16 cellular contexts compared by ENCODE assay signal in the genomic region with DNA sequence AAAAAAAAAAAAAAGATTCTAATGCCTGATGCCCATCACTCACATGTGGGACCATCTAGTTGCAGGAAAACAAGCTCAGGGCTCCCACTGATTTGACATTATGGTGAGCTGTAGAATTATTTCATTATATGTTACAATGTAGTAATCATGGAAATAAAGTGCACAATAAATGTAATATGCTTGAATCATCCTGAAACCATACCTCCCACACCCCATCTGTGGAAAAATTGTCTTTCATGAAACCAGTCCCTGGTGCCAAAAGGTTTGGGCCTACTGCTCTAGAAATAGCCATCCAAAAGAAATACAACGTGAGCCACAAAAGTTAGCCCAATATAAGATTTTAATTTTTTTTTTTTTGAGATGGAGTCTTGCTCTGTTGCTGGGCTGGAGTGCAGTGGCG.
DNase-seq lines count a peak whose midpoint lies in the region; ATAC-seq and TF ChIP-seq lines count a peak whose summit lies in the region.
"Had no signal": no experiment of that assay in that cellular context is flagged by ENCODE, and none has a peak within 500 bp of the region (broad histone marks: within the 10 kb centered on the region; RNA-seq: fewer than 3 reads in every experiment).

No MANE protein-coding gene starts in this region.

- ATAC-seq in stimulated activated naive CD8-positive, alpha-beta T cell treated with anti-CD3 and anti-CD28 coated beads, Interleukin-15, Interleukin-2, amounts not matched to agents 100 U/mL and 50 U/mL, for 24 hours: peak; percentile 37
- no peak for ATAC-seq in stimulated activated naive CD8-positive, alpha-beta T cell treated with anti-CD3 and anti-CD28 coated beads, Interleukin-15, amount 100 ng/mL, for 72 hours
- no peak for ATAC-seq in thoracic aorta (ENCODE audit: insufficient number of reproducible peaks, low FRiP score, low read depth)
- ATAC-seq: GM23338 had no signal

- no peak overlapping the region for H3K4me3 ChIP-seq in fibroblast of the aortic adventitia (ENCODE audit: low read depth, low read length)
- H3K4me3 ChIP-seq in thoracic aorta: no peak overlapping the region
- H3K4me3 ChIP-seq: BLaER1, GM23338 had no signal

- peak overlapping the region; percentile 45 to 74 for H3K27ac ChIP-seq in thoracic aorta
- H3K27ac ChIP-seq: BLaER1 had no signal

- DNase-seq in stimulated activated naive CD8-positive, alpha-beta T cell treated with anti-CD3 and anti-CD28 coated beads, Interleukin-15, Interleukin-2, amounts not matched to agents 100 U/mL and 50 U/mL, for 24 hours: no peak
- no peak for DNase-seq in stimulated activated naive CD8-positive, alpha-beta T cell treated with anti-CD3 and anti-CD28 coated beads, Interleukin-15, amount 100 ng/mL, for 72 hours
- DNase-seq in fibroblast of the aortic adventitia (ENCODE audit: low read depth): peak; percentile 49
- DNase-seq in thoracic aorta (ENCODE audit: low spot score): no peak
- DNase-seq in NCI-H1436 (lab: John Stamatoyannopoulos, UW): no peak
- DNase-seq in activated CD4-positive, alpha-beta T cell treated with anti-CD3 and anti-CD28 coated beads, Interleukin-2, amount 10 ng/mL, durations not matched to agents 7 days and 5 days: no peak
- DNase-seq in foreskin melanocyte: no peak
- DNase-seq: 8988T; AML-193; Caco-2; CD8-positive, alpha-beta memory T cell; DMS53; GF-D8; H7 had no signal

- CTCF ChIA-PET in activated CD4-positive, alpha-beta T cell treated with anti-CD3 and anti-CD28 coated beads, Interleukin-2, amount 10 ng/mL, durations not matched to agents 7 days and 5 days (lab: Charles Lee): no interaction called here

- H3K4me1 Mint-ChIP-seq in stimulated activated naive CD8-positive, alpha-beta T cell treated with anti-CD3 and anti-CD28 coated beads, Interleukin-15, amount 100 ng/mL, for 72 hours: peaks cover 27% of the 10 kb centered on the region
- H3K4me1 Mint-ChIP-seq in activated CD4-positive, alpha-beta T cell treated with anti-CD3 and anti-CD28 coated beads, Interleukin-2, amount 10 ng/mL, durations not matched to agents 7 days and 5 days: peaks cover 14% of the 10 kb centered on the region

- no peaks in the 10 kb centered on the region for H3K36me3 ChIP-seq in thoracic aorta
- H3K36me3 ChIP-seq: BLaER1 had no signal

- no peaks in the 10 kb centered on the region for H3K27me3 ChIP-seq in thoracic aorta (replicated peaks; ENCODE audit: insufficient read depth)
- H3K27me3 ChIP-seq: BLaER1 had no signal

- H3K27me3 Mint-ChIP-seq in stimulated activated naive CD8-positive, alpha-beta T cell treated with anti-CD3 and anti-CD28 coated beads, Interleukin-15, amount 100 ng/mL, for 72 hours: peaks cover 20% of the 10 kb centered on the region
- H3K27me3 Mint-ChIP-seq in activated CD4-positive, alpha-beta T cell treated with anti-CD3 and anti-CD28 coated beads, Interleukin-2, amount 10 ng/mL, durations not matched to agents 7 days and 5 days: peaks cover 6% of the 10 kb centered on the region

- no peaks in the 10 kb centered on the region for H3K36me3 Mint-ChIP-seq in activated CD4-positive, alpha-beta T cell treated with anti-CD3 and anti-CD28 coated beads, Interleukin-2, amount 10 ng/mL, durations not matched to agents 7 days and 5 days (ENCODE audit: low read depth)
- H3K36me3 Mint-ChIP-seq: CD8-positive, alpha-beta memory T cell had no signal

- H3K4me3 Mint-ChIP-seq in stimulated activated naive CD8-positive, alpha-beta T cell treated with anti-CD3 and anti-CD28 coated beads, Interleukin-15, amount 100 ng/mL, for 72 hours: no peak overlapping the region
- no peak overlapping the region for H3K4me3 Mint-ChIP-seq in activated CD4-positive, alpha-beta T cell treated with anti-CD3 and anti-CD28 coated beads, Interleukin-2, amount 10 ng/mL, durations not matched to agents 7 days and 5 days
- H3K4me3 Mint-ChIP-seq: CD8-positive, alpha-beta memory T cell; GM23338 had no signal

- H3K27ac Mint-ChIP-seq in stimulated activated naive CD8-positive, alpha-beta T cell treated with anti-CD3 and anti-CD28 coated beads, Interleukin-15, amount 100 ng/mL, for 72 hours: no peak overlapping the region
- no peak overlapping the region for H3K27ac Mint-ChIP-seq in activated CD4-positive, alpha-beta T cell treated with anti-CD3 and anti-CD28 coated beads, Interleukin-2, amount 10 ng/mL, durations not matched to agents 7 days and 5 days
- H3K27ac Mint-ChIP-seq: CD8-positive, alpha-beta memory T cell; GM23338 had no signal

- no peaks in the 10 kb centered on the region for H3K9me3 ChIP-seq in thoracic aorta
- H3K9me3 ChIP-seq: BLaER1, Caco-2 had no signal

- no peaks in the 10 kb centered on the region for H3K9me3 Mint-ChIP-seq in stimulated activated naive CD8-positive, alpha-beta T cell treated with anti-CD3 and anti-CD28 coated beads, Interleukin-15, amount 100 ng/mL, for 72 hours
- no peaks in the 10 kb centered on the region for H3K9me3 Mint-ChIP-seq in activated CD4-positive, alpha-beta T cell treated with anti-CD3 and anti-CD28 coated beads, Interleukin-2, amount 10 ng/mL, durations not matched to agents 7 days and 5 days
- H3K9me3 Mint-ChIP-seq: CD8-positive, alpha-beta memory T cell; GM23338 had no signal

- peaks cover 18 to 53% of the 10 kb centered on the region in 2 donors for H3K4me1 ChIP-seq in thoracic aorta (ENCODE audit: control insufficient read depth in 1 of 2, low read depth in 2 of 2)
- H3K4me1 ChIP-seq: BLaER1, Caco-2 had no signal

- POLR2A ChIA-PET in activated CD4-positive, alpha-beta T cell treated with anti-CD3 and anti-CD28 coated beads, Interleukin-2, amount 10 ng/mL, durations not matched to agents 7 days and 5 days (lab: Charles Lee): no interaction called here

- no peak for TF ChIP-seq CTCF in fibroblast of the aortic adventitia (IDR thresholded peaks at IDR 0.05; ENCODE audit: insufficient read depth, low read length)
- TF ChIP-seq CTCF in thoracic aorta (IDR thresholded peaks at IDR 0.05): no peak
